In the genomic region with DNA sequence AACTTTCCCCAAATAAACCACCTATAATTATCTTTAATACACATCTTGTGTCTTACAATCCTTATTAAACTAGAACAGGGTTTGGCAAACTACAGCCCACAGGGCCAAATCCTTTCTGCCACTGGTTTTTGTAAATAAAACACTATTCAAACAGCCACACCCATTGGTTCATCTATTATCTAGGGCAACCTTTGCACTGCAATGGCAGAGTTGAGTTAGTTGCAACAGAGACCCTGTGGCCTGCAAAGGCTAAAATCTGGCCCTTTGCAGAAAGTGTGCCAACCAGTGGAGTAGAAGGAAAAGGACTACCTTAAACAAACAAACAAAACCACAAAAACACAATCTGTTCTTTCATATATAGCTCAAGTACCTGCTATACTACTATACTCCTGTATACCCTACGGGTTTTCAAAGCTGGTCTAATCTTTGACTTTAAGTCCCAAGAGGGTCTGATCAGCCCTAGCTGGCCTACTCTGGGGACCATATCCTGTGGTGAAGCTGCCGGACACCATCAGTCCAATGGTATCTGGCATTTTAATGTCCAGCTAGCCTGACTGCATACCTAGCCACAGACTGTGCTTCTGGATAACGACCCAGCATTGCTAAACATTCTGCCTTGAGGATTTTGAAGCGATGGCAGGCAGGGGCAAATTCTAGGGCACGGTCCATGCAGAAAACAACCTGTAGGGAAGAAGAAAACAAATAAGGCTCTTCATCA, we compare ENCODE assay signal across 1 cellular context.
A peak's percentile ranks its signal among the peaks of the same experiment; 100 is the strongest.
TF ChIP-seq lines count a peak whose summit lies in the region.

No MANE protein-coding gene starts in this region.

TF ChIP-seq in HepG2, 621 proteins besides CTCF, POLR2A, EP300 and RAD21 (continued from another document and continues in another):
- TF ChIP-seq, protein P1, sequence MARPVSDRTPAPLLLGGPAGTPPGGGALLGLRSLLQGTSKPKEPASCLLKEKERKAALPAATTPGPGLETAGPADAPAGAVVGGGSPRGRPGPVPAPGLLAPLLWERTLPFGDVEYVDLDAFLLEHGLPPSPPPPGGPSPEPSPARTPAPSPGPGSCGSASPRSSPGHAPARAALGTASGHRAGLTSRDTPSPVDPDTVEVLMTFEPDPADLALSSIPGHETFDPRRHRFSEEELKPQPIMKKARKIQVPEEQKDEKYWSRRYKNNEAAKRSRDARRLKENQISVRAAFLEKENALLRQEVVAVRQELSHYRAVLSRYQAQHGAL (CRISPR knock-in tag; IDR thresholded peaks at IDR 0.05; ENCODE audit: not compliant biosample characterization) = no peak
- TF ChIP-seq, protein P2, sequence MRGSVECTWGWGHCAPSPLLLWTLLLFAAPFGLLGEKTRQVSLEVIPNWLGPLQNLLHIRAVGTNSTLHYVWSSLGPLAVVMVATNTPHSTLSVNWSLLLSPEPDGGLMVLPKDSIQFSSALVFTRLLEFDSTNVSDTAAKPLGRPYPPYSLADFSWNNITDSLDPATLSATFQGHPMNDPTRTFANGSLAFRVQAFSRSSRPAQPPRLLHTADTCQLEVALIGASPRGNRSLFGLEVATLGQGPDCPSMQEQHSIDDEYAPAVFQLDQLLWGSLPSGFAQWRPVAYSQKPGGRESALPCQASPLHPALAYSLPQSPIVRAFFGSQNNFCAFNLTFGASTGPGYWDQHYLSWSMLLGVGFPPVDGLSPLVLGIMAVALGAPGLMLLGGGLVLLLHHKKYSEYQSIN (CRISPR knock-in tag; IDR thresholded peaks at IDR 0.05; ENCODE audit: borderline replicate concordance) = no peak
- TF ChIP-seq, protein P3, sequence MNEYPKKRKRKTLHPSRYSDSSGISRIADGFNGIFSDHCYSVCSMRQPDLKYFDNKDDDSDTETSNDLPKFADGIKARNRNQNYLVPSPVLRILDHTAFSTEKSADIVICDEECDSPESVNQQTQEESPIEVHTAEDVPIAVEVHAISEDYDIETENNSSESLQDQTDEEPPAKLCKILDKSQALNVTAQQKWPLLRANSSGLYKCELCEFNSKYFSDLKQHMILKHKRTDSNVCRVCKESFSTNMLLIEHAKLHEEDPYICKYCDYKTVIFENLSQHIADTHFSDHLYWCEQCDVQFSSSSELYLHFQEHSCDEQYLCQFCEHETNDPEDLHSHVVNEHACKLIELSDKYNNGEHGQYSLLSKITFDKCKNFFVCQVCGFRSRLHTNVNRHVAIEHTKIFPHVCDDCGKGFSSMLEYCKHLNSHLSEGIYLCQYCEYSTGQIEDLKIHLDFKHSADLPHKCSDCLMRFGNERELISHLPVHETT (CRISPR knock-in tag; conservative IDR thresholded peaks at IDR 0.05) = no peak
- TF ChIP-seq, protein P4, sequence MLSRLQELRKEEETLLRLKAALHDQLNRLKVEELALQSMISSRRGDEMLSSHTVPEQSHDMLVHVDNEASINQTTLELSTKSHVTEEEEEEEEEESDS (CRISPR knock-in tag; IDR thresholded peaks at IDR 0.05; ENCODE audit: borderline replicate concordance) = no peak
- TF ChIP-seq, protein P5, sequence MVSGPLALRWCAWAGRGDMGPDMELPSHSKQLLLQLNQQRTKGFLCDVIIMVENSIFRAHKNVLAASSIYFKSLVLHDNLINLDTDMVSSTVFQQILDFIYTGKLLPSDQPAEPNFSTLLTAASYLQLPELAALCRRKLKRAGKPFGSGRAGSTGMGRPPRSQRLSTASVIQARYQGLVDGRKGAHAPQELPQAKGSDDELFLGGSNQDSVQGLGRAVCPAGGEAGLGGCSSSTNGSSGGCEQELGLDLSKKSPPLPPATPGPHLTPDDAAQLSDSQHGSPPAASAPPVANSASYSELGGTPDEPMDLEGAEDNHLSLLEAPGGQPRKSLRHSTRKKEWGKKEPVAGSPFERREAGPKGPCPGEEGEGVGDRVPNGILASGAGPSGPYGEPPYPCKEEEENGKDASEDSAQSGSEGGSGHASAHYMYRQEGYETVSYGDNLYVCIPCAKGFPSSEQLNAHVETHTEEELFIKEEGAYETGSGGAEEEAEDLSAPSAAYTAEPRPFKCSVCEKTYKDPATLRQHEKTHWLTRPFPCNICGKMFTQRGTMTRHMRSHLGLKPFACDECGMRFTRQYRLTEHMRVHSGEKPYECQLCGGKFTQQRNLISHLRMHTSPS (CRISPR knock-in tag; IDR thresholded peaks at IDR 0.05; ENCODE audit: low read depth) = peak; percentile 85; the same call in 1 of the 2 replicates
- TF ChIP-seq EZH2 (conservative IDR thresholded peaks at IDR 0.05; ENCODE audit: low read depth, low read length) (no peak), ZNF121 (CRISPR knock-in tag; IDR thresholded peaks at IDR 0.05) (no peak), ATF1 (CRISPR knock-in tag; IDR thresholded peaks at IDR 0.05) (no peak), ZSCAN31 (CRISPR knock-in tag; IDR thresholded peaks at IDR 0.05; ENCODE audit: low read depth) (no peak), GABPA (IDR thresholded peaks at IDR 0.05; ENCODE audit: low read depth, low read length) (no peak), GABPA (CRISPR knock-in tag; IDR thresholded peaks at IDR 0.05; ENCODE audit: low read depth) (peak; percentile 25; the same call in 1 of the 2 replicates), ZNF703 (CRISPR knock-in tag; IDR thresholded peaks at IDR 0.05; ENCODE audit: borderline replicate concordance) (no peak), BCL6 (CRISPR knock-in tag; IDR thresholded peaks at IDR 0.05) (peak; percentile 49), WIZ (CRISPR knock-in tag; IDR thresholded peaks at IDR 0.05) (no peak), SNRNP70 (IDR thresholded peaks at IDR 0.05; ENCODE audit: low read depth, low read length) (no peak), HCFC1 (IDR thresholded peaks at IDR 0.05; ENCODE audit: low read depth, low read length) (no peak), PCBP1 (IDR thresholded peaks at IDR 0.05; ENCODE audit: borderline replicate concordance, low read depth, low read length) (no peak), MZF1 (CRISPR knock-in tag; IDR thresholded peaks at IDR 0.05; ENCODE audit: borderline replicate concordance) (no peak), NBN (conservative IDR thresholded peaks at IDR 0.05) (no peak), ETV5 (CRISPR knock-in tag; IDR thresholded peaks at IDR 0.05; ENCODE audit: borderline replicate concordance) (peak; percentile 15; the same call in 1 of the 2 replicates), PPARG (CRISPR knock-in tag; conservative IDR thresholded peaks at IDR 0.05) (peak; percentile 90), ZNF614 (CRISPR knock-in tag; IDR thresholded peaks at IDR 0.05; ENCODE audit: borderline replicate concordance) (peak; percentile 66; the same call in 1 of the 2 replicates), ZNF709 (CRISPR knock-in tag; IDR thresholded peaks at IDR 0.05) (no peak), CBFB (CRISPR knock-in tag; IDR thresholded peaks at IDR 0.05) (0 out of 2 replicates have a peak, but pooled peaks have one; percentile 30)
- TF ChIP-seq, protein P6, sequence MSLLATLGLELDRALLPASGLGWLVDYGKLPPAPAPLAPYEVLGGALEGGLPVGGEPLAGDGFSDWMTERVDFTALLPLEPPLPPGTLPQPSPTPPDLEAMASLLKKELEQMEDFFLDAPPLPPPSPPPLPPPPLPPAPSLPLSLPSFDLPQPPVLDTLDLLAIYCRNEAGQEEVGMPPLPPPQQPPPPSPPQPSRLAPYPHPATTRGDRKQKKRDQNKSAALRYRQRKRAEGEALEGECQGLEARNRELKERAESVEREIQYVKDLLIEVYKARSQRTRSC (CRISPR knock-in tag; IDR thresholded peaks at IDR 0.05; ENCODE audit: low read depth) = no peak
- TF ChIP-seq, protein P7, sequence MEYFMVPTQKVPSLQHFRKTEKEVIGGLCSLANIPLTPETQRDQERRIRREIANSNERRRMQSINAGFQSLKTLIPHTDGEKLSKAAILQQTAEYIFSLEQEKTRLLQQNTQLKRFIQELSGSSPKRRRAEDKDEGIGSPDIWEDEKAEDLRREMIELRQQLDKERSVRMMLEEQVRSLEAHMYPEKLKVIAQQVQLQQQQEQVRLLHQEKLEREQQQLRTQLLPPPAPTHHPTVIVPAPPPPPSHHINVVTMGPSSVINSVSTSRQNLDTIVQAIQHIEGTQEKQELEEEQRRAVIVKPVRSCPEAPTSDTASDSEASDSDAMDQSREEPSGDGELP (IDR thresholded peaks at IDR 0.05; ENCODE audit: borderline replicate concordance, low read depth) = no peak
- TF ChIP-seq, protein P8, sequence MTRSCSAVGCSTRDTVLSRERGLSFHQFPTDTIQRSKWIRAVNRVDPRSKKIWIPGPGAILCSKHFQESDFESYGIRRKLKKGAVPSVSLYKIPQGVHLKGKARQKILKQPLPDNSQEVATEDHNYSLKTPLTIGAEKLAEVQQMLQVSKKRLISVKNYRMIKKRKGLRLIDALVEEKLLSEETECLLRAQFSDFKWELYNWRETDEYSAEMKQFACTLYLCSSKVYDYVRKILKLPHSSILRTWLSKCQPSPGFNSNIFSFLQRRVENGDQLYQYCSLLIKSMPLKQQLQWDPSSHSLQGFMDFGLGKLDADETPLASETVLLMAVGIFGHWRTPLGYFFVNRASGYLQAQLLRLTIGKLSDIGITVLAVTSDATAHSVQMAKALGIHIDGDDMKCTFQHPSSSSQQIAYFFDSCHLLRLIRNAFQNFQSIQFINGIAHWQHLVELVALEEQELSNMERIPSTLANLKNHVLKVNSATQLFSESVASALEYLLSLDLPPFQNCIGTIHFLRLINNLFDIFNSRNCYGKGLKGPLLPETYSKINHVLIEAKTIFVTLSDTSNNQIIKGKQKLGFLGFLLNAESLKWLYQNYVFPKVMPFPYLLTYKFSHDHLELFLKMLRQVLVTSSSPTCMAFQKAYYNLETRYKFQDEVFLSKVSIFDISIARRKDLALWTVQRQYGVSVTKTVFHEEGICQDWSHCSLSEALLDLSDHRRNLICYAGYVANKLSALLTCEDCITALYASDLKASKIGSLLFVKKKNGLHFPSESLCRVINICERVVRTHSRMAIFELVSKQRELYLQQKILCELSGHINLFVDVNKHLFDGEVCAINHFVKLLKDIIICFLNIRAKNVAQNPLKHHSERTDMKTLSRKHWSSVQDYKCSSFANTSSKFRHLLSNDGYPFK (CRISPR knock-in tag; IDR thresholded peaks at IDR 0.05; ENCODE audit: borderline replicate concordance) = no peak
- TF ChIP-seq, protein P9, sequence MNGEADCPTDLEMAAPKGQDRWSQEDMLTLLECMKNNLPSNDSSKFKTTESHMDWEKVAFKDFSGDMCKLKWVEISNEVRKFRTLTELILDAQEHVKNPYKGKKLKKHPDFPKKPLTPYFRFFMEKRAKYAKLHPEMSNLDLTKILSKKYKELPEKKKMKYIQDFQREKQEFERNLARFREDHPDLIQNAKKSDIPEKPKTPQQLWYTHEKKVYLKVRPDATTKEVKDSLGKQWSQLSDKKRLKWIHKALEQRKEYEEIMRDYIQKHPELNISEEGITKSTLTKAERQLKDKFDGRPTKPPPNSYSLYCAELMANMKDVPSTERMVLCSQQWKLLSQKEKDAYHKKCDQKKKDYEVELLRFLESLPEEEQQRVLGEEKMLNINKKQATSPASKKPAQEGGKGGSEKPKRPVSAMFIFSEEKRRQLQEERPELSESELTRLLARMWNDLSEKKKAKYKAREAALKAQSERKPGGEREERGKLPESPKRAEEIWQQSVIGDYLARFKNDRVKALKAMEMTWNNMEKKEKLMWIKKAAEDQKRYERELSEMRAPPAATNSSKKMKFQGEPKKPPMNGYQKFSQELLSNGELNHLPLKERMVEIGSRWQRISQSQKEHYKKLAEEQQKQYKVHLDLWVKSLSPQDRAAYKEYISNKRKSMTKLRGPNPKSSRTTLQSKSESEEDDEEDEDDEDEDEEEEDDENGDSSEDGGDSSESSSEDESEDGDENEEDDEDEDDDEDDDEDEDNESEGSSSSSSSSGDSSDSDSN (CRISPR knock-in tag; IDR thresholded peaks at IDR 0.05) = no peak
- TF ChIP-seq, protein P10, sequence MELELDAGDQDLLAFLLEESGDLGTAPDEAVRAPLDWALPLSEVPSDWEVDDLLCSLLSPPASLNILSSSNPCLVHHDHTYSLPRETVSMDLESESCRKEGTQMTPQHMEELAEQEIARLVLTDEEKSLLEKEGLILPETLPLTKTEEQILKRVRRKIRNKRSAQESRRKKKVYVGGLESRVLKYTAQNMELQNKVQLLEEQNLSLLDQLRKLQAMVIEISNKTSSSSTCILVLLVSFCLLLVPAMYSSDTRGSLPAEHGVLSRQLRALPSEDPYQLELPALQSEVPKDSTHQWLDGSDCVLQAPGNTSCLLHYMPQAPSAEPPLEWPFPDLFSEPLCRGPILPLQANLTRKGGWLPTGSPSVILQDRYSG (CRISPR knock-in tag; IDR thresholded peaks at IDR 0.05) = no peak
- TF ChIP-seq, protein P11, sequence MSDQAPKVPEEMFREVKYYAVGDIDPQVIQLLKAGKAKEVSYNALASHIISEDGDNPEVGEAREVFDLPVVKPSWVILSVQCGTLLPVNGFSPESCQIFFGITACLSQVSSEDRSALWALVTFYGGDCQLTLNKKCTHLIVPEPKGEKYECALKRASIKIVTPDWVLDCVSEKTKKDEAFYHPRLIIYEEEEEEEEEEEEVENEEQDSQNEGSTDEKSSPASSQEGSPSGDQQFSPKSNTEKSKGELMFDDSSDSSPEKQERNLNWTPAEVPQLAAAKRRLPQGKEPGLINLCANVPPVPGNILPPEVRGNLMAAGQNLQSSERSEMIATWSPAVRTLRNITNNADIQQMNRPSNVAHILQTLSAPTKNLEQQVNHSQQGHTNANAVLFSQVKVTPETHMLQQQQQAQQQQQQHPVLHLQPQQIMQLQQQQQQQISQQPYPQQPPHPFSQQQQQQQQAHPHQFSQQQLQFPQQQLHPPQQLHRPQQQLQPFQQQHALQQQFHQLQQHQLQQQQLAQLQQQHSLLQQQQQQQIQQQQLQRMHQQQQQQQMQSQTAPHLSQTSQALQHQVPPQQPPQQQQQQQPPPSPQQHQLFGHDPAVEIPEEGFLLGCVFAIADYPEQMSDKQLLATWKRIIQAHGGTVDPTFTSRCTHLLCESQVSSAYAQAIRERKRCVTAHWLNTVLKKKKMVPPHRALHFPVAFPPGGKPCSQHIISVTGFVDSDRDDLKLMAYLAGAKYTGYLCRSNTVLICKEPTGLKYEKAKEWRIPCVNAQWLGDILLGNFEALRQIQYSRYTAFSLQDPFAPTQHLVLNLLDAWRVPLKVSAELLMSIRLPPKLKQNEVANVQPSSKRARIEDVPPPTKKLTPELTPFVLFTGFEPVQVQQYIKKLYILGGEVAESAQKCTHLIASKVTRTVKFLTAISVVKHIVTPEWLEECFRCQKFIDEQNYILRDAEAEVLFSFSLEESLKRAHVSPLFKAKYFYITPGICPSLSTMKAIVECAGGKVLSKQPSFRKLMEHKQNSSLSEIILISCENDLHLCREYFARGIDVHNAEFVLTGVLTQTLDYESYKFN (CRISPR knock-in tag; conservative IDR thresholded peaks at IDR 0.05) = peak; percentile 88
- TF ChIP-seq, protein P12, sequence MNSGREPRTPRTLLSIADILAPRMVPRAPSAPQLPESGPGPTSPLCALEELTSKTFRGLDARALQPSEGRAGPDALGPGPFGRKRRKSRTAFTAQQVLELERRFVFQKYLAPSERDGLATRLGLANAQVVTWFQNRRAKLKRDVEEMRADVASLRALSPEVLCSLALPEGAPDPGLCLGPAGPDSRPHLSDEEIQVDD (CRISPR knock-in tag; IDR thresholded peaks at IDR 0.05; ENCODE audit: borderline replicate concordance) = no peak
- TF ChIP-seq, protein P13, sequence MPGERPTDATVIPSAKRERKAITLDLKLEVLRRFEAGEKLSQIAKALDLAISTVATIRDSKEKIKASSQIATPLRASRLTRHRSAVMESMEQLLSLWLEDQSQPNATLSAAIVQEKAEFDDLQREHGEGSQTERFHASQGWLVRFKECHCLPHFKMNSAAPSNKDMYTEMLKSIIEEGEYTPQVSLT (CRISPR knock-in tag; IDR thresholded peaks at IDR 0.05; ENCODE audit: borderline replicate concordance, low read depth) = no peak
- TF ChIP-seq, protein P14, sequence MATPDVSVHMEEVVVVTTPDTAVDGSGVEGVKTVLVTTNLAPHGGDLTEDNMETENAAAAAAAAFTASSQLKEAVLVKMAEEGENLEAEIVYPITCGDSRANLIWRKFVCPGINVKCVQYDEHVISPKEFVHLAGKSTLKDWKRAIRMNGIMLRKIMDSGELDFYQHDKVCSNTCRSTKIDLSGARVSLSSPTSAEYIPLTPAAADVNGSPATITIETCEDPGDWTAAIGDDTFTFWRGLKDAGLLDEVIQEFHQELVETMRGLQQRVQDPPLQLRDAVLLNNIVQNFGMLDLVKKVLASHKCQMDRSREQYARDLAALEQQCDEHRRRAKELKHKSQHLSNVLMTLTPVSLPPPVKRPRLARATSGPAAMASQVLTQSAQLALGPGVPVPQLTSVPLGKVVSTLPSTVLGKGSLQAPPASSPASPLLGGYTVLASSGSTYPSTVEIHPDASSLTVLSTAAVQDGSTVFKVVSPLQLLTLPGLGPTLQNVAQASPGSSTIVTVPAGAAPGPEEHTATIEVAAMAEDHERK (CRISPR knock-in tag; IDR thresholded peaks at IDR 0.05; ENCODE audit: low read depth) = 0 out of 2 replicates have a peak, but pooled peaks have one; percentile 15
